In genomic region chr14:91149462-91149861, GRCh38 we compare ENCODE assay signal across 8 cellular contexts. TPM values are rescaled to one million over a fixed set of nuclear protein-coding genes. Genes with fewer than 3 reads are reported as not detected.
A peak's percentile ranks its signal among the peaks of the same experiment; 100 is the strongest.
DNase-seq lines count a peak whose midpoint lies in the region; ATAC-seq and TF ChIP-seq lines count a peak whose summit lies in the region.

No MANE protein-coding gene starts in this region.

- no peak overlapping the region for H3K9ac ChIP-seq in rectal smooth muscle tissue (ENCODE audit: low read length)

- no peak for ATAC-seq in GM19324 (IDR thresholded peaks at IDR 0.05; ENCODE audit: low FRiP score, unreplicated experiment)

- no peaks in the 10 kb centered on the region for H3K9me3 Mint-ChIP-seq in endothelial cell (ENCODE audit: unreplicated experiment)

- H3K27me3 ChIP-seq in rectal smooth muscle tissue (ENCODE audit: control insufficient read depth, insufficient read depth, low read length) = peaks cover 2% of the 10 kb centered on the region

- H3K4me3 ChIP-seq in fibroblast of villous mesenchyme (ENCODE audit: low read depth, low read length) (no peak overlapping the region), rectal smooth muscle tissue (ENCODE audit: low read length) (no peak overlapping the region)

- DNase-seq in ELR (ENCODE audit: low read depth) (peak; percentile 97), SW480 (ENCODE audit: low spot score) (peak; percentile 71), fibroblast of villous mesenchyme (ENCODE audit: low read depth) (peak; percentile 99), NOMO-1 treated with DMSO at 0.1 percent for 48 hours (lab: John Stamatoyannopoulos, UW; ENCODE audit: unreplicated experiment) (no peak), endothelial cell (ENCODE audit: low spot score) (no peak)
- no peak for DNase-seq in activated naive CD4-positive, alpha-beta T cell (lab: John Stamatoyannopoulos, UW)

- H3K27ac ChIP-seq in rectal smooth muscle tissue (ENCODE audit: low read depth, low read length) = peak overlapping the region; percentile 38

- peaks cover 13% of the 10 kb centered on the region for H3K4me1 ChIP-seq in rectal smooth muscle tissue (ENCODE audit: control insufficient read depth, insufficient read depth, low read length)

- H3K27ac Mint-ChIP-seq in endothelial cell (ENCODE audit: unreplicated experiment) = no peak overlapping the region

- H3K27me3 Mint-ChIP-seq in endothelial cell (ENCODE audit: unreplicated experiment) = peaks cover 13% of the 10 kb centered on the region

- H3K4me1 Mint-ChIP-seq in endothelial cell (ENCODE audit: unreplicated experiment) = peaks cover 26% of the 10 kb centered on the region

- peaks cover 16% of the 10 kb centered on the region for H3K36me3 ChIP-seq in rectal smooth muscle tissue (ENCODE audit: control insufficient read depth, insufficient read depth, low read length)

- no peak overlapping the region for H3K4me3 Mint-ChIP-seq in endothelial cell (ENCODE audit: unreplicated experiment)

- peaks cover 14% of the 10 kb centered on the region for H3K36me3 Mint-ChIP-seq in endothelial cell (ENCODE audit: low read depth, unreplicated experiment)

- TF ChIP-seq CTCF in fibroblast of villous mesenchyme (IDR thresholded peaks at IDR 0.05; ENCODE audit: insufficient read depth, low read depth, low read length) (no peak), endothelial cell (IDR thresholded peaks at IDR 0.05; ENCODE audit: unreplicated experiment) (no peak)

RNA-seq across cellular contexts. Expression of gene DGLUCY, which starts 35.6 kb away (rescaled TPM):
- total RNA-seq in fibroblast of villous mesenchyme = 39.7 and 44.5 TPM in 2 replicates
- total RNA-seq in endothelial cell (ENCODE audit: unreplicated experiment) = 65.1 TPM

Comparison
In these comparisons a context has a peak if more than half of its experiments do, and no peak if none do; other contexts are left out.
1. DNase-seq: peak in ELR (single experiment), SW480 (single experiment) and fibroblast of villous mesenchyme (single experiment); none in NOMO-1 treated with DMSO at 0.1 percent for 48 hours (single experiment), activated naive CD4-positive, alpha-beta T cell (0 of 4) and endothelial cell (single experiment).